In the genomic region with DNA sequence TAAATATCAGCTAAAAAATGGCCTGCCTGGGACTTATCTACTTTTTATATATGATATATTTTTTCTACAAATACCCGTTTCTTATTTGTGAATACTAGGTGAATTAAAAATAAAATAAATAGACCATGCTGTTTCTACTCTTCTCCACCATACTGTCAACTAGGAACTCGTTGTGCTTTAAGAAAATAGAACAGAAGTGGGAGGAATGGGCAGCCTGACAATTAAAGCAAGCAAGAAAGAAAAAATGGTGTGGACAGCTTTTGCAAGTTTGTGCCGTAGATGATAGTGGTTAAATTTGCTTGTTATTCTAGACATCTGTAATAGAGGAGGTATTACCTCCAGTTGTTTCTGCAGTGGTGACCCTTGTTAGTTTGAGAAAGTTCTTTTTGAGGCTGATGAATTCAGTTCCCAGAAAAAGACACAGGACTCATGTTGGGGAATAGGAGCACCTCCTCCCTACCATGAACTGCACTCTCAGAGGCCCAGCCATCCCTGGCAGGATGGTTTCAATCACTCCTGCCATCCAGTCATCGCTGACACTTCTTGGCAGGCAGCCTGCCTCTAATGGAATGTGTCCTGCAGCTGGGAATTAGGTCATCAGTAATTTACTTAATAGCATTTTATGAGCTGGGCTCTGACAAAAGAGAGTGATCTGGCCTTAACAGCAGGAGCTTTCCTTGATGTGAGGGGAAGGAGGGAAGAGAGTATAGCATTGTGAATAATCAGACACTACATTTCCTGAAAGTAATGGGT, we compare ENCODE assay signal across 9 cellular contexts.
DNase-seq lines count a peak whose midpoint lies in the region; ATAC-seq and TF ChIP-seq lines count a peak whose summit lies in the region.
"Had no signal": no experiment of that assay in that cellular context is flagged by ENCODE, and none has a peak within 500 bp of the region (broad histone marks: within the 10 kb centered on the region; RNA-seq: fewer than 3 reads in every experiment).

No MANE protein-coding gene starts in this region.

- intact Hi-C loops in CD14-positive monocyte (cut with micrococcal nuclease) = no loop called here

- no peak overlapping the region for H3K4me3 Mint-ChIP-seq in CD14-positive monocyte

- peaks cover 0 to 6% (median 3%) of the 10 kb centered on the region in 3 donors for H3K27me3 Mint-ChIP-seq in CD14-positive monocyte (ENCODE audit: low read depth in 3 of 3)

- no peaks in the 10 kb centered on the region for H3K36me3 Mint-ChIP-seq in CD14-positive monocyte
- H3K36me3 Mint-ChIP-seq: activated naive CD4-positive, alpha-beta T cell treated with anti-CD3 and anti-CD28 coated beads, Interleukin-2, amount 50 U/mL, for 72 hours had no signal

- no peak overlapping the region for H3K27ac Mint-ChIP-seq in CD14-positive monocyte

- DNase-seq in DMS79 treated with DMSO at 0.1 percent for 48 hours (lab: John Stamatoyannopoulos, UW) = peak; percentile 66
- DNase-seq in NCI-H446 treated with DMSO at 0.1 percent for 48 hours (lab: John Stamatoyannopoulos, UW) = peak; percentile 81
- peak; percentile 95 for DNase-seq in fibroblast of mammary gland (ENCODE audit: low read depth)
- DNase-seq in non-pigmented ciliary epithelial cell (ENCODE audit: low read depth) = peak; percentile 20
- no peak for DNase-seq in NCI-H2081 treated with DMSO at 0.1 percent for 48 hours (lab: John Stamatoyannopoulos, UW)
- no peak for DNase-seq in CD14-positive monocyte (ENCODE audit: low spot score)
- no peak for DNase-seq in activated CD4-positive, alpha-beta T cell treated with anti-CD3 and anti-CD28 coated beads, Interleukin-2, amount 50 U/mL, for 48 hours

- H3K9me3 Mint-ChIP-seq in CD14-positive monocyte = peaks cover 0 to 4% (median 0%) of the 10 kb centered on the region in 7 donors
- H3K9me3 Mint-ChIP-seq: activated naive CD4-positive, alpha-beta T cell treated with anti-CD3 and anti-CD28 coated beads, Interleukin-2, amount 50 U/mL, for 72 hours had no signal

- no peak for ATAC-seq in GM21737 (IDR thresholded peaks at IDR 0.05; ENCODE audit: unreplicated experiment)

- TF ChIP-seq CTCF in fibroblast of mammary gland (conservative IDR thresholded peaks at IDR 0.05; ENCODE audit: control insufficient read depth, insufficient read depth, low read depth, low read length) (no peak), CD14-positive monocyte (IDR thresholded peaks at IDR 0.05) (no peak)

- no peak overlapping the region for H3K4me3 ChIP-seq in fibroblast of mammary gland (ENCODE audit: control insufficient read depth, low read depth, low read length)

- H3K4me1 Mint-ChIP-seq in CD14-positive monocyte = peaks cover 4% of the 10 kb centered on the region

Comparison
In these comparisons a context has a peak if more than half of its experiments do, and no peak if none do; other contexts are left out.
1. DNase-seq: peak in DMS79 treated with DMSO at 0.1 percent for 48 hours (single experiment), NCI-H446 treated with DMSO at 0.1 percent for 48 hours (single experiment), fibroblast of mammary gland (single experiment) and non-pigmented ciliary epithelial cell (single experiment); none in NCI-H2081 treated with DMSO at 0.1 percent for 48 hours (single experiment), CD14-positive monocyte (single experiment) and activated CD4-positive, alpha-beta T cell treated with anti-CD3 and anti-CD28 coated beads, Interleukin-2, amount 50 U/mL, for 48 hours (0 of 2).